In genomic region chr12:123532808-123533649, GRCh38 we compare ENCODE assay signal across 8 cellular contexts. TPM values are rescaled to one million over a fixed set of nuclear protein-coding genes. Genes with fewer than 3 reads are reported as not detected.
DNase-seq lines count a peak whose midpoint lies in the region; ATAC-seq and TF ChIP-seq lines count a peak whose summit lies in the region.

No MANE protein-coding gene starts in this region.

- H3K9me3 ChIP-seq in RWPE2 (ENCODE audit: severe bottlenecking) (no peaks in the 10 kb centered on the region), colonic mucosa (no peaks in the 10 kb centered on the region)

- no peak for TF ChIP-seq CTCF in RWPE2 (IDR thresholded peaks at IDR 0.05; ENCODE audit: poor library complexity, severe bottlenecking)
- TF ChIP-seq CTCF in colonic mucosa (IDR thresholded peaks at IDR 0.05): no peak

- H3K9me3 Mint-ChIP-seq in stimulated activated effector memory CD8-positive, alpha-beta T cell treated with anti-CD3 and anti-CD28 coated beads, Interleukin-12 subunit alpha, Interleukin-12 subunit beta, amount 100 ng/mL, for 72 hours: no peaks in the 10 kb centered on the region

- peaks cover 30% of the 10 kb centered on the region for H3K36me3 ChIP-seq in RWPE2 (ENCODE audit: low read depth)
- H3K36me3 ChIP-seq in colonic mucosa: no peaks in the 10 kb centered on the region

- DNase-seq in stimulated activated CD4-positive, alpha-beta T cell treated with anti-CD3 and anti-CD28 coated beads, Interleukin-4, amount 100 ng/mL, for 24 hours: peak; percentile 15
- no peak for DNase-seq in stimulated activated CD4-positive, alpha-beta T cell treated with anti-CD3 and anti-CD28 coated beads, Interleukin-12 subunit alpha, Interleukin-12 subunit beta, amount 100 ng/mL, for 4 hours
- no peak for DNase-seq in RWPE2 (ENCODE audit: low spot score)
- peak; percentile 30 for DNase-seq in colonic mucosa
- peak; percentile 9 for DNase-seq in kidney glomerular epithelial cell (lab: John Stamatoyannopoulos, UW)
- DNase-seq in stimulated activated effector memory CD8-positive, alpha-beta T cell treated with anti-CD3 and anti-CD28 coated beads, Interleukin-12 subunit alpha, Interleukin-12 subunit beta, amount 100 ng/mL, for 72 hours (ENCODE audit: low spot score in 2 of 2): peak; percentile 10 to 65
- no peak for DNase-seq in NCI-H1105 (lab: John Stamatoyannopoulos, UW)
- DNase-seq in stimulated activated CD4-positive, alpha-beta T cell treated with anti-CD3 and anti-CD28 coated beads, Interleukin-4, amount 100 ng/mL, for 1 hour: no peak

- H3K4me3 ChIP-seq in RWPE2 (ENCODE audit: severe bottlenecking): peak overlapping the region; percentile 99
- H3K4me3 ChIP-seq in colonic mucosa: peak overlapping the region; percentile 62

- no peak overlapping the region for H3K27ac Mint-ChIP-seq in stimulated activated effector memory CD8-positive, alpha-beta T cell treated with anti-CD3 and anti-CD28 coated beads, Interleukin-12 subunit alpha, Interleukin-12 subunit beta, amount 100 ng/mL, for 72 hours

- H3K4me1 Mint-ChIP-seq in stimulated activated effector memory CD8-positive, alpha-beta T cell treated with anti-CD3 and anti-CD28 coated beads, Interleukin-12 subunit alpha, Interleukin-12 subunit beta, amount 100 ng/mL, for 72 hours: peaks cover 22% of the 10 kb centered on the region

- intact Hi-C loops in colonic mucosa (cut with DNase I): no loop called here

- peak; percentile 60 for ATAC-seq in RWPE2 (ENCODE audit: low read depth)
- peak; percentile 56 for ATAC-seq in stimulated activated effector memory CD8-positive, alpha-beta T cell treated with anti-CD3 and anti-CD28 coated beads, Interleukin-12 subunit alpha, Interleukin-12 subunit beta, amount 100 ng/mL, for 72 hours

- peak overlapping the region; percentile 66 to 69 for H3K9ac ChIP-seq in colonic mucosa (ENCODE audit: low read depth in 2 of 2, low read length in 2 of 2)

- H3K36me3 Mint-ChIP-seq in stimulated activated effector memory CD8-positive, alpha-beta T cell treated with anti-CD3 and anti-CD28 coated beads, Interleukin-12 subunit alpha, Interleukin-12 subunit beta, amount 100 ng/mL, for 72 hours: no peaks in the 10 kb centered on the region

- H3K27me3 ChIP-seq in RWPE2 (ENCODE audit: insufficient read depth, poor library complexity, severe bottlenecking) (no peaks in the 10 kb centered on the region), colonic mucosa (no peaks in the 10 kb centered on the region)

- H3K4me1 ChIP-seq in RWPE2 (ENCODE audit: insufficient read depth, poor library complexity, severe bottlenecking): peaks cover 12% of the 10 kb centered on the region
- peaks cover 5% of the 10 kb centered on the region for H3K4me1 ChIP-seq in colonic mucosa

- peak overlapping the region; percentile 69 for H3K4me3 Mint-ChIP-seq in stimulated activated effector memory CD8-positive, alpha-beta T cell treated with anti-CD3 and anti-CD28 coated beads, Interleukin-12 subunit alpha, Interleukin-12 subunit beta, amount 100 ng/mL, for 72 hours

- H3K27ac ChIP-seq in RWPE2 (ENCODE audit: poor library complexity, severe bottlenecking) (peak overlapping the region; percentile 51), colonic mucosa (no peak overlapping the region)

RNA-seq across cellular contexts. Expression of gene RILPL1, which starts 0.5 kb away (rescaled TPM):
- 1 to 10 TPM; 2.6 to 5.0 TPM for total RNA-seq in colonic mucosa

RNA-seq across cellular contexts. Expression of gene TMED2, which starts 51.3 kb away (rescaled TPM):
- 100 to 1,000 TPM; 297 to 381 TPM for total RNA-seq in colonic mucosa

Comparison
In these comparisons a context has a peak if more than half of its experiments do, and no peak if none do; other contexts are left out.
1. DNase-seq: peak in stimulated activated CD4-positive, alpha-beta T cell treated with anti-CD3 and anti-CD28 coated beads, Interleukin-4, amount 100 ng/mL, for 24 hours (single experiment), colonic mucosa (single experiment), kidney glomerular epithelial cell (single experiment) and stimulated activated effector memory CD8-positive, alpha-beta T cell treated with anti-CD3 and anti-CD28 coated beads, Interleukin-12 subunit alpha, Interleukin-12 subunit beta, amount 100 ng/mL, for 72 hours (2 of 2); none in stimulated activated CD4-positive, alpha-beta T cell treated with anti-CD3 and anti-CD28 coated beads, Interleukin-12 subunit alpha, Interleukin-12 subunit beta, amount 100 ng/mL, for 4 hours (single experiment), RWPE2 (single experiment), NCI-H1105 (single experiment) and stimulated activated CD4-positive, alpha-beta T cell treated with anti-CD3 and anti-CD28 coated beads, Interleukin-4, amount 100 ng/mL, for 1 hour (single experiment).